Comparison of ENCODE assay signal across 19 cellular contexts in genomic region chr6:16902520-16902919, GRCh38.
DNase-seq lines count a peak whose midpoint lies in the region; ATAC-seq and TF ChIP-seq lines count a peak whose summit lies in the region.
"Had no signal": no experiment of that assay in that cellular context is flagged by ENCODE, and none has a peak within 500 bp of the region (broad histone marks: within the 10 kb centered on the region; RNA-seq: fewer than 3 reads in every experiment).

No MANE protein-coding gene starts in this region.

- H3K4me2 ChIP-seq in SK-N-SH: 0 out of 2 replicates have a peak overlapping the region, but pooled peaks have one; percentile 20
- H3K4me2 ChIP-seq: A549, BLaER1 had no signal

- H3K9me2 ChIP-seq in SK-N-SH: no peaks in the 10 kb centered on the region

- no peak for ATAC-seq in SK-N-SH treated with all-trans-retinoic acid at 6 μM for 48 hours
- no peak for ATAC-seq in GM19395 (IDR thresholded peaks at IDR 0.05; ENCODE audit: unreplicated experiment)
- ATAC-seq: A549; CD8-positive, alpha-beta T cell; K562 had no signal

- peaks cover 11% of the 10 kb centered on the region for H3K4me1 Mint-ChIP-seq in progenitor cell of endocrine pancreas (ENCODE audit: low read depth)

- H3K79me2 ChIP-seq in SK-N-SH (ENCODE audit: insufficient read depth): no peaks in the 10 kb centered on the region

- H3K9me3 ChIP-seq in SK-N-SH: no peaks in the 10 kb centered on the region
- H3K9me3 ChIP-seq: A549, BLaER1, HAP-1 had no signal

- POLR2A ChIA-PET in SK-N-SH (lab: Yijun Ruan, JAX): no interaction called here

- H3K9ac ChIP-seq in SK-N-SH: no peak overlapping the region
- H3K9ac ChIP-seq: BLaER1 had no signal

- no peak for DNase-seq in SK-N-SH
- DNase-seq in progenitor cell of endocrine pancreas (ENCODE audit: low spot score, unreplicated experiment): no peak
- no peak for DNase-seq in NCI-H226
- no peak for DNase-seq in SW480 (ENCODE audit: low spot score)
- DNase-seq: CD8-positive, alpha-beta T cell; DMS 273 treated with DMSO at 0.1 percent for 48 hours; DMS53; DND-41; HFFc6 had no signal

- no peak overlapping the region for H2AFZ ChIP-seq in SK-N-SH (ENCODE audit: low read depth)

- peak overlapping the region in 1 of 2 experiments; percentile 72; a peak in 1 of 4 replicates for H3K27ac ChIP-seq in SK-N-SH (ENCODE audit: low read depth in 2 of 2, low read length in 1 of 2)
- H3K27ac ChIP-seq in VCaP: peak overlapping the region; percentile 51
- H3K27ac ChIP-seq: 22Rv1, A549, BLaER1, HL-60 had no signal

- no peaks in the 10 kb centered on the region for H4K20me1 ChIP-seq in SK-N-SH (ENCODE audit: insufficient read depth)
- H4K20me1 ChIP-seq: BLaER1 had no signal

- TF ChIP-seq RAD21 in SK-N-SH (IDR thresholded peaks at IDR 0.05; ENCODE audit: low read length): no peak

- no peaks in the 10 kb centered on the region for H3K36me3 ChIP-seq in SK-N-SH (replicated peaks in 1 of 2; ENCODE audit: control insufficient read depth in 1 of 2, insufficient read depth in 2 of 2, low read length in 1 of 2)
- H3K36me3 ChIP-seq: BLaER1, HAP-1 had no signal

- peaks cover 20% of the 10 kb centered on the region for H3F3A ChIP-seq in SK-N-SH (replicated peaks; ENCODE audit: insufficient read depth)

- no peak for TF ChIP-seq EP300 in SK-N-SH (IDR thresholded peaks at IDR 0.05; ENCODE audit: borderline replicate concordance in 1 of 2, low read depth in 1 of 2, low read length in 1 of 2)

- no peaks in the 10 kb centered on the region for H3K27me3 Mint-ChIP-seq in progenitor cell of endocrine pancreas

- H3K36me3 Mint-ChIP-seq in progenitor cell of endocrine pancreas (ENCODE audit: insufficient read depth): no peaks in the 10 kb centered on the region
- H3K36me3 Mint-ChIP-seq: CD8-positive, alpha-beta T cell had no signal

- peaks cover 18 to 20% of the 10 kb centered on the region in 2 experiments; a peak in 3 of 4 replicates for H3K4me1 ChIP-seq in SK-N-SH (ENCODE audit: control insufficient read depth in 1 of 2, insufficient read depth in 2 of 2, low read depth in 1 of 2, low read length in 1 of 2)
- H3K4me1 ChIP-seq: A549, BLaER1 had no signal

- H3K9me3 Mint-ChIP-seq in progenitor cell of endocrine pancreas (ENCODE audit: low read depth): no peaks in the 10 kb centered on the region
- H3K9me3 Mint-ChIP-seq: CD14-positive monocyte; CD8-positive, alpha-beta T cell; HFFc6 had no signal

- peak overlapping the region; percentile 43 for H3K27ac Mint-ChIP-seq in progenitor cell of endocrine pancreas
- H3K27ac Mint-ChIP-seq: CD8-positive, alpha-beta T cell had no signal

- no peak overlapping the region for H3K4me3 Mint-ChIP-seq in progenitor cell of endocrine pancreas (ENCODE audit: low read depth)
- H3K4me3 Mint-ChIP-seq: CD8-positive, alpha-beta T cell had no signal

- no peak overlapping the region for H3K4me3 ChIP-seq in SK-N-SH (ENCODE audit: low read depth in 2 of 2, low read length in 1 of 2)
- H3K4me3 ChIP-seq: A549, BLaER1, HAP-1, K562 had no signal

- 89% methylated on average over 1 of the region's 1 CpG for WGBS in SK-N-SH (ENCODE audit: low lambda C conversion rate)

- TF ChIP-seq CTCF in SK-N-SH (IDR thresholded peaks at IDR 0.05) (no peak), VCaP (conservative IDR thresholded peaks at IDR 0.05) (no peak), progenitor cell of endocrine pancreas (IDR thresholded peaks at IDR 0.05; ENCODE audit: unreplicated experiment) (no peak)

- H3K27me3 ChIP-seq in SK-N-SH (ENCODE audit: insufficient read depth): no peaks in the 10 kb centered on the region
- H3K27me3 ChIP-seq: BLaER1 had no signal

- CTCF ChIA-PET in SK-N-SH (lab: Yijun Ruan, JAX): no interaction called here

TF ChIP-seq in SK-N-SH, 30 proteins besides CTCF, POLR2A, EP300 and RAD21 (continues in another document):
- TF ChIP-seq EZH2phosphoT487 (IDR thresholded peaks at IDR 0.05; ENCODE audit: borderline replicate concordance, low read depth): no peak
- no peak for TF ChIP-seq GABPA (IDR thresholded peaks at IDR 0.05; ENCODE audit: low read depth)
- no peak for TF ChIP-seq TEAD4 (IDR thresholded peaks at IDR 0.05; ENCODE audit: borderline replicate concordance, insufficient read depth)
- no peak for TF ChIP-seq GATA2 (CRISPR knock-in tag; IDR thresholded peaks at IDR 0.05)
- TF ChIP-seq MXI1 (IDR thresholded peaks at IDR 0.05; ENCODE audit: low read depth, low read length): no peak
- no peak for TF ChIP-seq CHD2 (IDR thresholded peaks at IDR 0.05; ENCODE audit: low read length, partially characterized antibody)
- no peak for TF ChIP-seq REST (IDR thresholded peaks at IDR 0.05; ENCODE audit: low read depth, low read length)
- TF ChIP-seq USF2 (IDR thresholded peaks at IDR 0.05; ENCODE audit: borderline replicate concordance, low read depth, low read length): no peak

TF ChIP-seq in SK-N-SH treated with all-trans-retinoic acid at 6 μM for 48 hours, 23 proteins besides CTCF, POLR2A, EP300 and RAD21:
- TF ChIP-seq OSR1 (CRISPR knock-in tag; IDR thresholded peaks at IDR 0.05): no peak
- TF ChIP-seq ZC3H10 (CRISPR knock-in tag; IDR thresholded peaks at IDR 0.05): no peak
- no peak for TF ChIP-seq ZNF565 (CRISPR knock-in tag; conservative IDR thresholded peaks at IDR 0.05; ENCODE audit: low read depth)
- TF ChIP-seq SNAI2 (CRISPR knock-in tag; IDR thresholded peaks at IDR 0.05): no peak
- no peak for TF ChIP-seq GLIS3 (CRISPR knock-in tag; IDR thresholded peaks at IDR 0.05)
- no peak for TF ChIP-seq PPARA (CRISPR knock-in tag; IDR thresholded peaks at IDR 0.05; ENCODE audit: borderline replicate concordance)
- no peak for TF ChIP-seq ESRRG (CRISPR knock-in tag; IDR thresholded peaks at IDR 0.05)
- no peak for TF ChIP-seq ZFP30 (CRISPR knock-in tag; IDR thresholded peaks at IDR 0.05)
- TF ChIP-seq POU6F1 (CRISPR knock-in tag; IDR thresholded peaks at IDR 0.05; ENCODE audit: borderline replicate concordance, low read depth): no peak
- TF ChIP-seq ISL1 (CRISPR knock-in tag; IDR thresholded peaks at IDR 0.05): no peak
- TF ChIP-seq ARNTL (CRISPR knock-in tag; IDR thresholded peaks at IDR 0.05; ENCODE audit: borderline replicate concordance, low read depth): no peak
- no peak for TF ChIP-seq ZFP3 (CRISPR knock-in tag; IDR thresholded peaks at IDR 0.05)
- no peak for TF ChIP-seq TCF4 (CRISPR knock-in tag; IDR thresholded peaks at IDR 0.05; ENCODE audit: borderline replicate concordance)
